11 cellular contexts compared by ENCODE assay signal in genomic region chr3:50655009-50655830, GRCh38. TPM values are rescaled to one million over a fixed set of nuclear protein-coding genes. Genes with fewer than 3 reads are reported as not detected.
DNase-seq lines count a peak whose midpoint lies in the region; ATAC-seq and TF ChIP-seq lines count a peak whose summit lies in the region.
"Had no signal": no experiment of that assay in that cellular context is flagged by ENCODE, and none has a peak within 500 bp of the region (broad histone marks: within the 10 kb centered on the region; RNA-seq: fewer than 3 reads in every experiment).

No MANE protein-coding gene starts in this region.

- no peaks in the 10 kb centered on the region for H3K79me2 ChIP-seq in H9 (ENCODE audit: insufficient read depth, low read length)

- H3K27ac ChIP-seq in H9 (ENCODE audit: insufficient read length, low read depth, low read length), result no peak overlapping the region
- H3K27ac ChIP-seq: suprapubic skin, VCaP had no signal

- no peak overlapping the region for H2AFZ ChIP-seq in H9 (ENCODE audit: low read length)

- no CpG with 5 or more reads among the region's 3 CpGs for WGBS in H9 (ENCODE audit: extremely low coverage, insufficient read length, low lambda C conversion rate)

- H3K79me1 ChIP-seq in H9 (ENCODE audit: insufficient read depth, low read depth, low read length, poor library complexity, severe bottlenecking), result no peaks in the 10 kb centered on the region

- peaks cover 26% of the 10 kb centered on the region for H3K4me1 Mint-ChIP-seq in activated CD4-positive, alpha-beta T cell treated with anti-CD3 and anti-CD28 coated beads, Interleukin-2, amount 10 ng/mL, durations not matched to agents 7 days and 5 days
- peaks cover 19% of the 10 kb centered on the region in 2 experiments for H3K4me1 Mint-ChIP-seq in H9

- no peak overlapping the region for H4K5ac ChIP-seq in H9 (ENCODE audit: insufficient read length, low read depth, low read length)

- H3K27me3 Mint-ChIP-seq in activated CD4-positive, alpha-beta T cell treated with anti-CD3 and anti-CD28 coated beads, Interleukin-2, amount 10 ng/mL, durations not matched to agents 7 days and 5 days, result no peaks in the 10 kb centered on the region
- H3K27me3 Mint-ChIP-seq in H9 (ENCODE audit: low read depth), result peaks cover 24% of the 10 kb centered on the region

- POLR2A ChIA-PET in activated CD4-positive, alpha-beta T cell treated with anti-CD3 and anti-CD28 coated beads, Interleukin-2, amount 10 ng/mL, durations not matched to agents 7 days and 5 days (lab: Charles Lee), result no interaction called here

- H2BK20ac ChIP-seq in H9 (ENCODE audit: low read depth, low read length, poor library complexity, severe bottlenecking), result no peak overlapping the region

- H4K8ac ChIP-seq in H9 (replicated peaks; ENCODE audit: insufficient read length, low read depth, low read length), result no peak overlapping the region

- peaks cover 5% of the 10 kb centered on the region; the same call in 1 of the 2 replicates for H3K4me1 ChIP-seq in H9 (ENCODE audit: insufficient read depth, low read length)
- H3K4me1 ChIP-seq: suprapubic skin had no signal

- H3K23me2 ChIP-seq in H9 (ENCODE audit: insufficient read length, low read depth, low read length, poor library complexity, severe bottlenecking), result no peaks in the 10 kb centered on the region

- H3K36me3 Mint-ChIP-seq in activated CD4-positive, alpha-beta T cell treated with anti-CD3 and anti-CD28 coated beads, Interleukin-2, amount 10 ng/mL, durations not matched to agents 7 days and 5 days (ENCODE audit: low read depth), result peaks cover 2% of the 10 kb centered on the region
- no peaks in the 10 kb centered on the region; a peak in 1 of 7 replicates for H3K36me3 Mint-ChIP-seq in H9 (ENCODE audit: insufficient read depth in 1 of 3, low read depth in 3 of 3)

- CTCF ChIA-PET in activated CD4-positive, alpha-beta T cell treated with anti-CD3 and anti-CD28 coated beads, Interleukin-2, amount 10 ng/mL, durations not matched to agents 7 days and 5 days (lab: Charles Lee), result interaction anchor here (0.7 to 3.4 kb wide), 6 partner anchors 9 to 915 kb away, joined by 3 to 34 read pairs (median 4); partner anchors contain the start of gene MAPKAPK3

- H3K4me3 ChIP-seq in foreskin fibroblast (ENCODE audit: low read depth in 1 of 2, low read length in 2 of 2), result no peak overlapping the region
- H3K4me3 ChIP-seq: suprapubic skin had no signal

- H3K9me3 ChIP-seq in H9 (ENCODE audit: control insufficient read depth, low read depth, low read length), result no peaks in the 10 kb centered on the region
- H3K9me3 ChIP-seq: suprapubic skin had no signal

- H2AK5ac ChIP-seq in H9 (ENCODE audit: insufficient read length, low read length), result no peak overlapping the region

- H3K23ac ChIP-seq in H9 (ENCODE audit: insufficient read length, low read depth, low read length), result no peak overlapping the region

- no peak overlapping the region for H3K9ac ChIP-seq in H9 (ENCODE audit: extremely low read depth, insufficient read length, low read length)

- no peak overlapping the region for H3K4me2 ChIP-seq in H9 (ENCODE audit: insufficient read depth, insufficient read length, low read length)

- no peak overlapping the region for H3T11ph ChIP-seq in H9 (ENCODE audit: low read length)

- no peak overlapping the region for H3K18ac ChIP-seq in H9 (ENCODE audit: insufficient read length, low read depth, low read length)

- H3K27ac Mint-ChIP-seq in activated CD4-positive, alpha-beta T cell treated with anti-CD3 and anti-CD28 coated beads, Interleukin-2, amount 10 ng/mL, durations not matched to agents 7 days and 5 days, result peak overlapping the region; percentile 14
- no peak overlapping the region; a peak in 1 of 7 replicates for H3K27ac Mint-ChIP-seq in H9

- H2BK15ac ChIP-seq in H9 (ENCODE audit: low read depth, low read length), result no peak overlapping the region

- DNase-seq in A172 (ENCODE audit: low spot score), result peak; percentile 49
- DNase-seq in EL, result peak; percentile 29
- no peak for DNase-seq in activated CD4-positive, alpha-beta T cell treated with anti-CD3 and anti-CD28 coated beads, Interleukin-2, amount 10 ng/mL, durations not matched to agents 7 days and 5 days
- peak; percentile 34 to 69 for DNase-seq in foreskin fibroblast
- no peak for DNase-seq in H9
- DNase-seq in UCSD-AML1 (lab: John Stamatoyannopoulos, UW; ENCODE audit: unreplicated experiment), result no peak
- DNase-seq: NCI-H187 treated with DMSO at 0.1 percent for 48 hours had no signal

- H3K27me3 ChIP-seq in H9 (ENCODE audit: insufficient read depth, low read length), result no peaks in the 10 kb centered on the region
- H3K27me3 ChIP-seq: suprapubic skin had no signal

- no peaks in the 10 kb centered on the region for H4K20me1 ChIP-seq in H9 (ENCODE audit: control insufficient read depth, insufficient read depth, insufficient read length)

- H3K4ac ChIP-seq in H9 (ENCODE audit: low read depth, low read length), result no peak overlapping the region

- no peak for TF ChIP-seq CTCF in foreskin fibroblast (IDR thresholded peaks at IDR 0.05; ENCODE audit: low read depth, low read length)
- TF ChIP-seq CTCF in H9 (conservative IDR thresholded peaks at IDR 0.05), result no peak

- no peak overlapping the region; the same call in 1 of the 2 replicates for H3K14ac ChIP-seq in H9 (ENCODE audit: insufficient read depth, low read length)

- no peak overlapping the region for H2BK12ac ChIP-seq in H9 (ENCODE audit: insufficient read length, low read depth, low read length)

- H3K4me3 Mint-ChIP-seq in activated CD4-positive, alpha-beta T cell treated with anti-CD3 and anti-CD28 coated beads, Interleukin-2, amount 10 ng/mL, durations not matched to agents 7 days and 5 days, result no peak overlapping the region
- H3K4me3 Mint-ChIP-seq in H9, result no peak overlapping the region

- no peaks in the 10 kb centered on the region for H3K9me3 Mint-ChIP-seq in activated CD4-positive, alpha-beta T cell treated with anti-CD3 and anti-CD28 coated beads, Interleukin-2, amount 10 ng/mL, durations not matched to agents 7 days and 5 days
- no peaks in the 10 kb centered on the region for H3K9me3 Mint-ChIP-seq in H9

- ATAC-seq in GM18511 (IDR thresholded peaks at IDR 0.05; ENCODE audit: unreplicated experiment) (no peak), GM19395 (IDR thresholded peaks at IDR 0.05; ENCODE audit: unreplicated experiment) (no peak)

- H3K56ac ChIP-seq in H9 (ENCODE audit: insufficient read length, low read depth, low read length), result no peak overlapping the region

- H4K91ac ChIP-seq in H9 (ENCODE audit: insufficient read length, low read depth, low read length), result no peak overlapping the region

- H2BK5ac ChIP-seq in H9 (ENCODE audit: insufficient read length, low read length), result no peak overlapping the region

- H2BK120ac ChIP-seq in H9 (ENCODE audit: low read depth, low read length, poor library complexity, severe bottlenecking), result no peak overlapping the region

RNA-seq across cellular contexts. Expression of gene DOCK3, which starts 19.5 kb away (rescaled TPM):
- total RNA-seq in A172 (2014; rRNA removed; shearing (Covaris generic)), result 1.4 TPM in 2 replicates
- 1 to 10 TPM in 1 of 2 experiments, under 1 TPM in 1; 1.00 to 1.1 TPM for total RNA-seq in activated CD4-positive, alpha-beta T cell treated with anti-CD3 and anti-CD28 coated beads, Interleukin-2, amount 10 ng/mL, durations not matched to agents 7 days and 5 days
- 7.0 and 8.3 TPM in 2 replicates for total RNA-seq in H9 (2021)

RNA-seq across cellular contexts. Expression of gene MAPKAPK3, which starts 38.3 kb away (rescaled TPM):
- total RNA-seq in A172 (2014; rRNA removed; shearing (Covaris generic)), result 78.1 and 84.0 TPM in 2 replicates
- total RNA-seq in activated CD4-positive, alpha-beta T cell treated with anti-CD3 and anti-CD28 coated beads, Interleukin-2, amount 10 ng/mL, durations not matched to agents 7 days and 5 days, result 100 to 1,000 TPM; 135 to 140 TPM
- 57.0 and 57.9 TPM in 2 replicates for total RNA-seq in H9 (2021)

RNA-seq across cellular contexts. Expression of gene CISH, which starts 43.6 kb away (rescaled TPM):
- 1.1 and 2.3 TPM in 2 replicates for total RNA-seq in A172 (2014; rRNA removed; shearing (Covaris generic))
- 100 to 1,000 TPM; 300 to 308 TPM for total RNA-seq in activated CD4-positive, alpha-beta T cell treated with anti-CD3 and anti-CD28 coated beads, Interleukin-2, amount 10 ng/mL, durations not matched to agents 7 days and 5 days
- 1.7 and 2.2 TPM in 2 replicates for total RNA-seq in H9 (2021)

Comparison
In these comparisons a context has a peak if more than half of its experiments do, and no peak if none do; other contexts are left out.
1. DNase-seq: peak in A172 (single experiment), EL (single experiment) and foreskin fibroblast (2 of 2); none in activated CD4-positive, alpha-beta T cell treated with anti-CD3 and anti-CD28 coated beads, Interleukin-2, amount 10 ng/mL, durations not matched to agents 7 days and 5 days (single experiment), H9 (single experiment) and UCSD-AML1 (single experiment).
2. RNA of gene CISH, which starts 43.6 kb away (total RNA-seq): 300 to 308 TPM in activated CD4-positive, alpha-beta T cell treated with anti-CD3 and anti-CD28 coated beads, Interleukin-2, amount 10 ng/mL, durations not matched to agents 7 days and 5 days; 1.1 to 2.3 TPM in A172 and 1.7 to 2.2 TPM in H9; every median in the first group is over 10 times any median in the second.